ENCODE assay signal across 32 cellular contexts in the genomic region with DNA sequence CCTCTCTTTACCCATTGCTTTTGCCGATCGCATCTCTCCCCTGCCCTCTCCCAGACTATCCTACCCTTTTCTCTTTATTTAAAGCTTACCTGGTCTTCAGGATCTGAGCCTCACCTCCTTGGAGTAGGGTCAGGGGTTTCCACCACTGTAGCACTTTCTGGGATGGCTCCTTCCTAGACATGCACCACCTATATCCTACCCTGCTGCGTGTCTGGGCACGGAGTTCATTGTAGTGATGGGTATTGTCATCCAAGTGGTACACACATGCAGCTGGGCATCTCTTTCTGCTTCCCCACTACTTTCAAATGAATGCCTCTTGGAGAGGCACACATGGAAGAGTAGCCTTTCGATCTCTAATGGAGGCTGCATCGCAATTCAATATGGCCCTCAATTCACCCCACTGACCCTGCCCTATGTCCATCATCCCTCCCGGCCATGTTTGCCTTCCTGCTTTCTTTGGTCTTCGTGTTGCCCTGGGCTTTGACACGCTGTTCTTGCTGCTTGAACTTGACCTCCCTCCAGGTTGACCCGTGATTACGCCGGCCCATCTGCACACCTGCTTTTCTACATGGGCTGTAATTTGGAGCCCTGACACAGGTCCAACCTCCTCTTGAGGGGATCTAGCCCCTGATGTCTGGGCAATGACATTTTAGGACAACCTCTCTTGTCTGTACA. TPM values are rescaled to one million over a fixed set of nuclear protein-coding genes. Genes with fewer than 3 reads are reported as not detected.
"Had no signal": no experiment of that assay in that cellular context is flagged by ENCODE, and none has a peak within 500 bp of the region (broad histone marks: within the 10 kb centered on the region; RNA-seq: fewer than 3 reads in every experiment).

No MANE protein-coding gene starts in this region.

- H3K4me3 ChIP-seq: stomach, suprapubic skin, testis, thoracic aorta, thyroid gland, tibial artery, tibial nerve, transverse colon, upper lobe of left lung, upper lobe of right lung, uterus had no signal

- H3K9me3 ChIP-seq: stomach, suprapubic skin, testis, thoracic aorta, thyroid gland, tibial artery, tibial nerve, transverse colon, upper lobe of left lung, upper lobe of right lung, uterus had no signal

- H3K4me1 ChIP-seq: stomach, suprapubic skin, testis, thyroid gland, tibial artery, tibial nerve, transverse colon, upper lobe of left lung, upper lobe of right lung, uterus had no signal

- H3K4me3 Mint-ChIP-seq: stimulated activated effector memory CD8-positive, alpha-beta T cell treated with anti-CD3 and anti-CD28 coated beads, Interleukin-12 subunit alpha, Interleukin-12 subunit beta, amount 100 ng/mL, for 72 hours; stimulated activated memory B cell treated with anti-CD40 and anti-IgM and Interleukin-4, amounts not matched to agents 10 μg/mL and 1 μg/mL and 100 μg/mL, for 72 hours; stimulated activated naive B cell treated with anti-CD40 and anti-IgM and Interleukin-4, amounts not matched to agents 10 μg/mL and 1 μg/mL and 100 μg/mL, for 72 hours; stimulated activated naive CD8-positive, alpha-beta T cell treated with anti-CD3 and anti-CD28 coated beads, Interleukin-15, amount 100 ng/mL, for 72 hours; stimulated activated naive CD8-positive, alpha-beta T cell treated with anti-CD3 and anti-CD28 coated beads, Interleukin-15, Interleukin-2, amounts not matched to agents 100 ng/mL and 50 ng/mL, for 24 hours; type B pancreatic cell had no signal

- H3K27ac Mint-ChIP-seq: stimulated activated effector memory CD8-positive, alpha-beta T cell treated with anti-CD3 and anti-CD28 coated beads, Interleukin-12 subunit alpha, Interleukin-12 subunit beta, amount 100 ng/mL, for 72 hours; stimulated activated memory B cell treated with anti-CD40 and anti-IgM and Interleukin-4, amounts not matched to agents 10 μg/mL and 1 μg/mL and 100 μg/mL, for 72 hours; stimulated activated naive B cell treated with anti-CD40 and anti-IgM and Interleukin-4, amounts not matched to agents 10 μg/mL and 1 μg/mL and 100 μg/mL, for 72 hours; stimulated activated naive CD8-positive, alpha-beta T cell treated with anti-CD3 and anti-CD28 coated beads, Interleukin-15, amount 100 ng/mL, for 72 hours; stimulated activated naive CD8-positive, alpha-beta T cell treated with anti-CD3 and anti-CD28 coated beads, Interleukin-15, Interleukin-2, amounts not matched to agents 100 ng/mL and 50 ng/mL, for 24 hours; type B pancreatic cell had no signal

- H3K27ac ChIP-seq: stomach, suprapubic skin, testis, thoracic aorta, thyroid gland, tibial artery, tibial nerve, transverse colon, upper lobe of left lung, upper lobe of right lung, uterus had no signal

- H3K9me3 Mint-ChIP-seq: stimulated activated naive CD8-positive, alpha-beta T cell treated with anti-CD3 and anti-CD28 coated beads, Interleukin-15, Interleukin-2, amounts not matched to agents 100 ng/mL and 50 ng/mL, for 24 hours had no signal

- H3K4me1 Mint-ChIP-seq: stimulated activated effector memory CD8-positive, alpha-beta T cell treated with anti-CD3 and anti-CD28 coated beads, Interleukin-12 subunit alpha, Interleukin-12 subunit beta, amount 100 ng/mL, for 72 hours; stimulated activated memory B cell treated with anti-CD40 and anti-IgM and Interleukin-4, amounts not matched to agents 10 μg/mL and 1 μg/mL and 100 μg/mL, for 72 hours; stimulated activated naive B cell treated with anti-CD40 and anti-IgM and Interleukin-4, amounts not matched to agents 10 μg/mL and 1 μg/mL and 100 μg/mL, for 72 hours; stimulated activated naive CD8-positive, alpha-beta T cell treated with anti-CD3 and anti-CD28 coated beads, Interleukin-15, amount 100 ng/mL, for 72 hours had no signal

- H3K27me3 ChIP-seq: suprapubic skin, testis, thyroid gland, tibial artery, upper lobe of left lung, uterus had no signal

- DNase-seq: stimulated activated CD4-positive, alpha-beta T cell treated with anti-CD3 and anti-CD28 coated beads, Interleukin-2, amount 100 ng/mL, for 48 hours; stimulated activated CD4-positive, alpha-beta T cell treated with anti-CD3 and anti-CD28 coated beads, Interleukin-4, amount 100 ng/mL, for 1 hour; stimulated activated CD4-positive, alpha-beta T cell treated with anti-CD3 and anti-CD28 coated beads, Interleukin-4, amount 100 ng/mL, for 24 hours; stimulated activated CD4-positive, alpha-beta T cell treated with anti-CD3 and anti-CD28 coated beads, Interleukin-4, amount 100 ng/mL, for 4 hours; stimulated activated CD8-positive, alpha-beta memory T cell treated with anti-CD3 and anti-CD28 coated beads, Interleukin-4, amount 100 ng/mL, for 48 hours; stimulated activated naive B cell treated with anti-CD40 and anti-IgM and Interleukin-4, amounts not matched to agents 10 μg/mL and 1 μg/mL and 100 μg/mL, for 72 hours; stimulated activated naive CD4-positive, alpha-beta T cell; stimulated activated naive CD4-positive, alpha-beta T cell treated with Interleukin-2 at 50 U/mL for 16 hours; stimulated activated naive CD8-positive, alpha-beta T cell treated with anti-CD3 and anti-CD28 coated beads, Interleukin-15, amount 100 ng/mL, for 72 hours; stimulated activated naive CD8-positive, alpha-beta T cell treated with anti-CD3 and anti-CD28 coated beads, Interleukin-15, Interleukin-2, amounts not matched to agents 100 U/mL and 50 U/mL, for 24 hours; stomach; substantia nigra; testis; thyroid gland; tibial artery; transverse colon; trophoblast cell; upper lobe of left lung; upper lobe of right lung; uterus had no signal

- ATAC-seq: stimulated activated effector memory CD8-positive, alpha-beta T cell treated with anti-CD3 and anti-CD28 coated beads, Interleukin-12 subunit alpha, Interleukin-12 subunit beta, amount 100 ng/mL, for 72 hours; stimulated activated naive B cell treated with anti-CD40 and anti-IgM and Interleukin-4, amounts not matched to agents 10 μg/mL and 1 μg/mL and 100 μg/mL, for 72 hours; stimulated activated naive CD8-positive, alpha-beta T cell treated with anti-CD3 and anti-CD28 coated beads, Interleukin-15, amount 100 ng/mL, for 72 hours; stimulated activated naive CD8-positive, alpha-beta T cell treated with anti-CD3 and anti-CD28 coated beads, Interleukin-15, Interleukin-2, amounts not matched to agents 100 U/mL and 50 U/mL, for 24 hours; upper lobe of right lung had no signal

- H3K36me3 ChIP-seq: stomach, suprapubic skin, thoracic aorta, thyroid gland, tibial artery, tibial nerve, transverse colon, upper lobe of left lung, upper lobe of right lung, uterus had no signal

- FAIRE-seq: urothelium cell line had no signal

- H3K36me3 Mint-ChIP-seq: stimulated activated effector memory CD8-positive, alpha-beta T cell treated with anti-CD3 and anti-CD28 coated beads, Interleukin-12 subunit alpha, Interleukin-12 subunit beta, amount 100 ng/mL, for 72 hours; stimulated activated memory B cell treated with anti-CD40 and anti-IgM and Interleukin-4, amounts not matched to agents 10 μg/mL and 1 μg/mL and 100 μg/mL, for 72 hours; stimulated activated naive B cell treated with anti-CD40 and anti-IgM and Interleukin-4, amounts not matched to agents 10 μg/mL and 1 μg/mL and 100 μg/mL, for 72 hours; type B pancreatic cell had no signal

- H3K27me3 Mint-ChIP-seq: stimulated activated memory B cell treated with anti-CD40 and anti-IgM and Interleukin-4, amounts not matched to agents 10 μg/mL and 1 μg/mL and 100 μg/mL, for 72 hours; stimulated activated naive B cell treated with anti-CD40 and anti-IgM and Interleukin-4, amounts not matched to agents 10 μg/mL and 1 μg/mL and 100 μg/mL, for 72 hours had no signal

RNA-seq across cellular contexts. Expression of gene SERPINA11, which starts 10.9 kb away (rescaled TPM):
- total RNA-seq: stomach, subcutaneous adipose tissue, suprapubic skin, temporal lobe, testis, thoracic aorta, thyroid gland, tibial nerve, upper lobe of left lung, upper lobe of right lung, ureter, urinary bladder, uterus had no signal

RNA-seq across cellular contexts. Expression of gene SERPINA9, which starts 34.3 kb away (rescaled TPM):
- total RNA-seq: stomach, subcutaneous adipose tissue, temporal lobe, testis, thyroid gland, tibial nerve, transverse colon, upper lobe of right lung, ureter, urinary bladder, uterus had no signal
- polyA plus RNA-seq: urinary bladder had no signal
